Comparison of ENCODE assay signal across 8 cellular contexts in the genomic region with DNA sequence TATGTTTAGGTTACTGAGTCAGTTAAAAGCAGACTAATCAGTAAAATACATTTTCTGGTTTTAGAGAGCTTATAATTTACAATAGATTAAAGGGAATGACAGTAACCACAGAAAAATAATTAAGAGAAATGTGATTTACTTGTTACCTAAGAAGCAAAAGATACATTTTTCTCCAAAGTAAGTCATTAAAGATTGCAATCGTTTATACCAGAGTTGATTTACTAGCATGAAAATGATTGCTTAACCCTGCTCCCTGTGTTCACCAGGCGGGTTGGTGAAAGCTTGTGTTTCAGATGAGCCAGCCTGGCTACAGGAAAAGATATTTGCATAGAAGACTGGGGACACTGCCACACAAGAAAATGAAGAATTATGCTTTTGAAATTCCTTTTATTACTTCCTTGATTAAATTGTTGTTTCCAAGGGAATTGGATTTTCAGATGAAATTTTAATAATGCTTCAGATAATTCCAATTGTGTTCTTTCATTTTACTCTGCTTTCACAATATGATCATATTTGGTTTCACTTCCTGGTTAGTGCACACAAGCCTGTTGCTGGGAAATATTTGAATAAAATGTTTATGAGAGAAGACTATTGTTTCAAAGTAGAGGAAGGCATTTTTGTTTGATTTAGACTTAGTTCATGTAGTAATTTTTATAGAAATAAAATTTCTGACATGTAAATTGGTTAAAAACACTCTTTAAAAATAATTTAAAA. TPM values are rescaled to one million over a fixed set of nuclear protein-coding genes. Genes with fewer than 3 reads are reported as not detected.
A peak's percentile ranks its signal among the peaks of the same experiment; 100 is the strongest.
DNase-seq lines count a peak whose midpoint lies in the region; ATAC-seq lines count a peak whose summit lies in the region.

No MANE protein-coding gene starts in this region.

- peaks cover 74% of the 10 kb centered on the region for H3K36me3 Mint-ChIP-seq in activated naive CD8-positive, alpha-beta T cell treated with anti-CD3 and anti-CD28 coated beads, Interleukin-2, amount 50 U/mL, for 24 hours (ENCODE audit: low read depth)
- H3K36me3 Mint-ChIP-seq in memory B cell: peaks cover 20% of the 10 kb centered on the region

- peak overlapping the region; percentile 53 for H3K4me3 Mint-ChIP-seq in activated naive CD8-positive, alpha-beta T cell treated with anti-CD3 and anti-CD28 coated beads, Interleukin-2, amount 50 U/mL, for 24 hours
- H3K4me3 Mint-ChIP-seq in memory B cell: peak overlapping the region; percentile 73

- ATAC-seq in HG02623 (IDR thresholded peaks at IDR 0.05; ENCODE audit: unreplicated experiment) (peak; percentile 62), memory B cell (ENCODE audit: low read depth) (peak; percentile 90), left ventricle myocardium superior (no peak)
- ATAC-seq in activated naive CD8-positive, alpha-beta T cell treated with anti-CD3 and anti-CD28 coated beads, Interleukin-2, amount 50 U/mL, for 24 hours: no peak

- H3K9me3 Mint-ChIP-seq in activated naive CD8-positive, alpha-beta T cell treated with anti-CD3 and anti-CD28 coated beads, Interleukin-2, amount 50 U/mL, for 24 hours: no peaks in the 10 kb centered on the region
- no peaks in the 10 kb centered on the region for H3K9me3 Mint-ChIP-seq in memory B cell

- DNase-seq in SKM-1 treated with dmso at 0.1 percent for 144 hours (lab: John Stamatoyannopoulos, UW; ENCODE audit: unreplicated experiment): peak; percentile 61
- DNase-seq in SKM-1 (lab: John Stamatoyannopoulos, UW; ENCODE audit: unreplicated experiment): no peak
- DNase-seq in NCI-H1436 (lab: John Stamatoyannopoulos, UW): peak; percentile 43
- DNase-seq in activated naive CD8-positive, alpha-beta T cell treated with anti-CD3 and anti-CD28 coated beads, Interleukin-2, amount 50 U/mL, for 24 hours: no peak
- peak in 1 of 2 donors; percentile 20 for DNase-seq in memory B cell (ENCODE audit: low spot score in 2 of 2)
- no peak for DNase-seq in NCI-H446 (lab: John Stamatoyannopoulos, UW)
- no peak for DNase-seq in left ventricle myocardium superior

- peak overlapping the region; percentile 81 for H3K27ac Mint-ChIP-seq in activated naive CD8-positive, alpha-beta T cell treated with anti-CD3 and anti-CD28 coated beads, Interleukin-2, amount 50 U/mL, for 24 hours
- H3K27ac Mint-ChIP-seq in memory B cell: peak overlapping the region; percentile 92

- intact Hi-C loops in left ventricle myocardium superior (cut with micrococcal nuclease): no loop called here

- peaks cover 93% of the 10 kb centered on the region for H3K4me1 Mint-ChIP-seq in activated naive CD8-positive, alpha-beta T cell treated with anti-CD3 and anti-CD28 coated beads, Interleukin-2, amount 50 U/mL, for 24 hours
- H3K4me1 Mint-ChIP-seq in memory B cell: peaks cover 31% of the 10 kb centered on the region

- no peaks in the 10 kb centered on the region for H3K27me3 Mint-ChIP-seq in activated naive CD8-positive, alpha-beta T cell treated with anti-CD3 and anti-CD28 coated beads, Interleukin-2, amount 50 U/mL, for 24 hours
- H3K27me3 Mint-ChIP-seq in memory B cell: no peaks in the 10 kb centered on the region

RNA-seq across cellular contexts. Expression of a gene that starts 28.0 kb away (rescaled TPM):
- total RNA-seq in left ventricle myocardium superior: 2.5 TPM

Comparison
In these comparisons a context has a peak if more than half of its experiments do, and no peak if none do; other contexts are left out.
1. DNase-seq: peak in SKM-1 treated with dmso at 0.1 percent for 144 hours (single experiment) and NCI-H1436 (single experiment); none in SKM-1 (single experiment), activated naive CD8-positive, alpha-beta T cell treated with anti-CD3 and anti-CD28 coated beads, Interleukin-2, amount 50 U/mL, for 24 hours (single experiment), NCI-H446 (0 of 2) and left ventricle myocardium superior (single experiment).
2. ATAC-seq: peak in HG02623 (single experiment) and memory B cell (single experiment); none in activated naive CD8-positive, alpha-beta T cell treated with anti-CD3 and anti-CD28 coated beads, Interleukin-2, amount 50 U/mL, for 24 hours (single experiment) and left ventricle myocardium superior (single experiment).